ENCODE assay signal across 1 cellular context in genomic region chr7:103074519-103075336, GRCh38.
TF ChIP-seq lines count a peak whose summit lies in the region.

TSS of gene ARMC10 (plus strand) at chr7:103075140. CDS start at chr7:103075273, 133 bp downstream.
TSS of gene FBXL13 (minus strand) at chr7:103074796.

TF ChIP-seq in GM12878, 131 proteins besides CTCF, POLR2A, EP300 and RAD21 (continued from another document):
- TF ChIP-seq PKNOX1 (IDR thresholded peaks at IDR 0.05) (peak; percentile 8; the same call in 1 of the 2 replicates), TARDBP (IDR thresholded peaks at IDR 0.05; ENCODE audit: borderline replicate concordance) (no peak), EZH2 (IDR thresholded peaks at IDR 0.05; ENCODE audit: borderline replicate concordance, control insufficient read depth, low read depth, low read length) (no peak), CUX1 (IDR thresholded peaks at IDR 0.05; ENCODE audit: insufficient replicate concordance, low read depth, low read length) (no peak), GATAD2B (conservative IDR thresholded peaks at IDR 0.05; ENCODE audit: low read depth) (peak; percentile 96), CREB1 (IDR thresholded peaks at IDR 0.05; ENCODE audit: low read depth) (peak; percentile 27; the same call in 1 of the 2 replicates), SMAD5 (IDR thresholded peaks at IDR 0.05; ENCODE audit: low read depth) (0 out of 2 replicates have a peak, but pooled peaks have one; percentile 8), SMARCA5 (IDR thresholded peaks at IDR 0.05) (peak; percentile 81; the same call in 1 of the 2 replicates), STAT3 (IDR thresholded peaks at IDR 0.05; ENCODE audit: low read depth, low read length) (no peak), IRF4 (IDR thresholded peaks at IDR 0.05; ENCODE audit: low read depth, low read length) (no peak), MYC (IDR thresholded peaks at IDR 0.05; ENCODE audit: insufficient read depth, insufficient read length, insufficient replicate concordance, low read length, severe bottlenecking) (no peak), NKRF (conservative IDR thresholded peaks at IDR 0.05) (peak; percentile 93), IRF3 (IDR thresholded peaks at IDR 0.05) (no peak), MLLT1 (IDR thresholded peaks at IDR 0.05) (peak; percentile 29; the same call in 1 of the 2 replicates), NFXL1 (IDR thresholded peaks at IDR 0.05; ENCODE audit: borderline replicate concordance) (0 out of 2 replicates have a peak, but pooled peaks have one; percentile 13), BACH1 (IDR thresholded peaks at IDR 0.05; ENCODE audit: borderline replicate concordance) (peak; percentile 71), MAX (IDR thresholded peaks at IDR 0.05; ENCODE audit: low read depth, low read length) (peak; percentile 59; the same call in 1 of the 2 replicates), ZNF24 (IDR thresholded peaks at IDR 0.05) (0 out of 2 replicates have a peak, but pooled peaks have one; percentile 53), IKZF2 (IDR thresholded peaks at IDR 0.05) (peak; percentile 76 to 85), EGR1 (IDR thresholded peaks at IDR 0.05; ENCODE audit: borderline replicate concordance in 1 of 2, low read depth in 2 of 2, low read length in 2 of 2) (peak in 1 of 2 experiments; percentile 69; a peak in 1 of 3 replicates), ZBTB4 (CRISPR knock-in tag; IDR thresholded peaks at IDR 0.05) (no peak), ZNF384 (IDR thresholded peaks at IDR 0.05; ENCODE audit: borderline replicate concordance, low read depth, low read length) (no peak), ZBED1 (IDR thresholded peaks at IDR 0.05; ENCODE audit: borderline replicate concordance) (no peak), GABPA (IDR thresholded peaks at IDR 0.05; ENCODE audit: low read depth) (peak; percentile 53; the same call in 1 of the 2 replicates), NBN (IDR thresholded peaks at IDR 0.05) (peak; percentile 73; the same call in 1 of the 2 replicates), CHD2 (IDR thresholded peaks at IDR 0.05; ENCODE audit: borderline replicate concordance, low read depth, low read length) (0 out of 2 replicates have a peak, but pooled peaks have one; percentile 43), BHLHE40 (IDR thresholded peaks at IDR 0.05; ENCODE audit: borderline replicate concordance in 1 of 2, low read depth in 2 of 2, low read length in 1 of 2) (peak in 1 of 2 experiments; percentile 60; a peak in 2 of 4 replicates), PRDM15 (CRISPR knock-in tag; IDR thresholded peaks at IDR 0.05) (no peak), HDGF (IDR thresholded peaks at IDR 0.05) (peak; percentile 82), MYB (IDR thresholded peaks at IDR 0.05; ENCODE audit: borderline replicate concordance, low read depth, low read length) (no peak), CREM (IDR thresholded peaks at IDR 0.05; ENCODE audit: low read depth) (0 out of 2 replicates have a peak, but pooled peaks have one; percentile 23), SRF (IDR thresholded peaks at IDR 0.05; ENCODE audit: low read depth in 2 of 2, low read length in 2 of 2) (0 out of 4 replicates have a peak, but pooled peaks of 1 of the 2 experiments have one; percentile 17), NFIC (IDR thresholded peaks at IDR 0.05; ENCODE audit: low read depth, low read length) (no peak), JUND (IDR thresholded peaks at IDR 0.05; ENCODE audit: low read depth, low read length) (no peak)
TF ChIP-seq in GM12878: peak in this region for 49.
